8 cellular contexts compared by ENCODE assay signal in genomic region chr3:49171119-49171774, GRCh38. TPM values are rescaled to one million over a fixed set of nuclear protein-coding genes. Genes with fewer than 3 reads are reported as not detected.
DNase-seq lines count a peak whose midpoint lies in the region; ATAC-seq and TF ChIP-seq lines count a peak whose summit lies in the region.

KLHDC8B (plus strand) TSS chr3:49171598; CDS start chr3:49172770, 1,172 bp downstream.

- no peaks in the 10 kb centered on the region for H3K36me3 Mint-ChIP-seq in activated T-cell treated with anti-CD3 and anti-CD28 coated beads, Interleukin-2, amount 50 U/mL, for 4 hours (ENCODE audit: insufficient read depth)

- no peaks in the 10 kb centered on the region for H3K9me3 ChIP-seq in esophagus (ENCODE audit: control insufficient read depth in 2 of 2, insufficient read depth in 1 of 2, low read depth in 1 of 2, low read length in 1 of 2)
- H3K9me3 ChIP-seq in mucosa of stomach (ENCODE audit: control insufficient read depth, low read length): peaks cover 4% of the 10 kb centered on the region

- H3K4me3 Mint-ChIP-seq in activated T-cell treated with anti-CD3 and anti-CD28 coated beads, Interleukin-2, amount 50 U/mL, for 4 hours: peak within 1 kb of the TSS; percentile 82

- peak; percentile 91 for TF ChIP-seq CTCF in GM12872 (IDR thresholded peaks at IDR 0.05; ENCODE audit: insufficient read depth, low read depth, low read length)

- H3K27ac ChIP-seq in esophagus (ENCODE audit: low read depth in 2 of 2, low read length in 1 of 2): peak within 1 kb of the TSS; percentile 76 to 83

- peaks cover 22% of the 10 kb centered on the region for H3K4me1 Mint-ChIP-seq in activated T-cell treated with anti-CD3 and anti-CD28 coated beads, Interleukin-2, amount 50 U/mL, for 4 hours (ENCODE audit: low read depth)

- H3K36me3 ChIP-seq in esophagus (ENCODE audit: control insufficient read depth in 2 of 2, insufficient read depth in 2 of 2, low read length in 1 of 2) (peaks cover 0 to 15% of the 10 kb centered on the region in 2 donors), mucosa of stomach (ENCODE audit: control insufficient read depth, insufficient read depth, low read length) (no peaks in the 10 kb centered on the region)

- 1 to 2% methylated on average over 49 to 57 of the region's 57 CpGs for WGBS in esophagus, 2 donors

- H3K4me1 ChIP-seq in esophagus (ENCODE audit: control insufficient read depth in 2 of 2, insufficient read depth in 2 of 2, low read length in 1 of 2) (peaks cover 6 to 17% of the 10 kb centered on the region in 2 donors), mucosa of stomach (ENCODE audit: control insufficient read depth, insufficient read depth, low read length) (peaks cover 34% of the 10 kb centered on the region)

- peak within 1 kb of the TSS; percentile 83 for H3K9ac ChIP-seq in mucosa of stomach (ENCODE audit: low read length)

- no peaks in the 10 kb centered on the region for H3K9me3 Mint-ChIP-seq in activated T-cell treated with anti-CD3 and anti-CD28 coated beads, Interleukin-2, amount 50 U/mL, for 4 hours

- H3K4me3 ChIP-seq in esophagus (ENCODE audit: low read depth in 1 of 2, low read length in 2 of 2): peak within 1 kb of the TSS; percentile 68 to 81
- peak within 1 kb of the TSS; percentile 42 for H3K4me3 ChIP-seq in mucosa of stomach (ENCODE audit: low read length)

- peak; percentile 51 for ATAC-seq in HG03520 (IDR thresholded peaks at IDR 0.05; ENCODE audit: unreplicated experiment)
- ATAC-seq in activated T-cell treated with anti-CD3 and anti-CD28 coated beads, Interleukin-2, amount 50 U/mL, for 4 hours: peak; percentile 86 to 88
- ATAC-seq in GM19452 (IDR thresholded peaks at IDR 0.05; ENCODE audit: unreplicated experiment): no peak

- H3K27me3 Mint-ChIP-seq in activated T-cell treated with anti-CD3 and anti-CD28 coated beads, Interleukin-2, amount 50 U/mL, for 4 hours (ENCODE audit: low read depth): no peaks in the 10 kb centered on the region

- DNase-seq in OCI-M1 (lab: John Stamatoyannopoulos, UW): peak; percentile 81
- DNase-seq in activated T-cell treated with anti-CD3 and anti-CD28 coated beads, Interleukin-2, amount 50 U/mL, for 4 hours: peak; percentile 77
- peak; percentile 80 for DNase-seq in stimulated activated CD8-positive, alpha-beta memory T cell treated with anti-CD3 and anti-CD28 coated beads, Interleukin-4, amount 100 ng/mL, for 24 hours (ENCODE audit: low read depth)

- H3K27me3 ChIP-seq in esophagus (ENCODE audit: control insufficient read depth in 1 of 2, insufficient read depth in 2 of 2, low read length in 2 of 2) (no peaks in the 10 kb centered on the region), mucosa of stomach (ENCODE audit: control insufficient read depth, insufficient read depth, low read length) (no peaks in the 10 kb centered on the region)

RNA-seq across cellular contexts. Expression of gene KLHDC8B, which starts in this region (rescaled TPM):
- 1 to 10 TPM; 2.6 to 3.6 (median 3.5) TPM for total RNA-seq in activated T-cell treated with anti-CD3 and anti-CD28 coated beads, Interleukin-2, amount 50 U/mL, for 4 hours
- 10 to 100 TPM; 24.5 to 39.0 TPM for polyA plus RNA-seq in esophagus
